8 cellular contexts compared by ENCODE assay signal in genomic region chr12:94359761-94360160, GRCh38.
"Had no signal": no experiment of that assay in that cellular context is flagged by ENCODE, and none has a peak within 500 bp of the region (broad histone marks: within the 10 kb centered on the region; RNA-seq: fewer than 3 reads in every experiment).

No MANE protein-coding gene starts in this region.

- FAIRE-seq: HTR-8/SVneo had no signal

- H3K4me1 ChIP-seq: HAP-1 had no signal

- DNase-seq: GOT3, H7, HFFc6, IMR-90, KBM-7 had no signal

- H3K4me3 ChIP-seq: HAP-1 had no signal

- ATAC-seq: HCT116 had no signal
